10 cellular contexts compared by ENCODE assay signal in genomic region chr3:134236505-134236904, GRCh38. TPM values are rescaled to one million over a fixed set of nuclear protein-coding genes. Genes with fewer than 3 reads are reported as not detected.
DNase-seq lines count a peak whose midpoint lies in the region; ATAC-seq and TF ChIP-seq lines count a peak whose summit lies in the region.
"Had no signal": no experiment of that assay in that cellular context is flagged by ENCODE, and none has a peak within 500 bp of the region (broad histone marks: within the 10 kb centered on the region; RNA-seq: fewer than 3 reads in every experiment).

No MANE protein-coding gene starts in this region.

- peaks cover 2% of the 10 kb centered on the region for H3K27me3 Mint-ChIP-seq in activated naive CD4-positive, alpha-beta T cell treated with anti-CD3 and anti-CD28 coated beads, Interleukin-2, amount 10 ng/mL, durations not matched to agents 7 days and 5 days
- H3K27me3 Mint-ChIP-seq: activated CD4-positive, alpha-beta memory T cell treated with anti-CD3 and anti-CD28 coated beads for 36 hours had no signal

- H3K9me3 ChIP-seq in ascending aorta = no peaks in the 10 kb centered on the region
- no peaks in the 10 kb centered on the region for H3K9me3 ChIP-seq in sigmoid colon

- no peaks in the 10 kb centered on the region for H3K9me3 Mint-ChIP-seq in activated naive CD4-positive, alpha-beta T cell treated with anti-CD3 and anti-CD28 coated beads, Interleukin-2, amount 10 ng/mL, durations not matched to agents 7 days and 5 days
- H3K9me3 Mint-ChIP-seq: activated CD4-positive, alpha-beta memory T cell treated with anti-CD3 and anti-CD28 coated beads for 36 hours; endodermal cell had no signal

- H3K4me3 Mint-ChIP-seq in activated naive CD4-positive, alpha-beta T cell treated with anti-CD3 and anti-CD28 coated beads, Interleukin-2, amount 10 ng/mL, durations not matched to agents 7 days and 5 days = no peak overlapping the region
- H3K4me3 Mint-ChIP-seq: activated CD4-positive, alpha-beta memory T cell treated with anti-CD3 and anti-CD28 coated beads for 36 hours; endodermal cell had no signal

- no peak overlapping the region for H3K27ac Mint-ChIP-seq in activated naive CD4-positive, alpha-beta T cell treated with anti-CD3 and anti-CD28 coated beads, Interleukin-2, amount 10 ng/mL, durations not matched to agents 7 days and 5 days
- H3K27ac Mint-ChIP-seq: activated CD4-positive, alpha-beta memory T cell treated with anti-CD3 and anti-CD28 coated beads for 36 hours had no signal

- no peaks in the 10 kb centered on the region for H3K36me3 Mint-ChIP-seq in activated naive CD4-positive, alpha-beta T cell treated with anti-CD3 and anti-CD28 coated beads, Interleukin-2, amount 10 ng/mL, durations not matched to agents 7 days and 5 days
- H3K36me3 Mint-ChIP-seq: activated CD4-positive, alpha-beta memory T cell treated with anti-CD3 and anti-CD28 coated beads for 36 hours had no signal

- TF ChIP-seq CTCF in ascending aorta (IDR thresholded peaks at IDR 0.05) = no peak
- no peak for TF ChIP-seq CTCF in sigmoid colon (IDR thresholded peaks at IDR 0.05)

- CTCF ChIA-PET in activated naive CD4-positive, alpha-beta T cell treated with anti-CD3 and anti-CD28 coated beads, Interleukin-2, amount 10 ng/mL, durations not matched to agents 7 days and 5 days (lab: Charles Lee) = interaction anchor here (0.8 to 1.4 kb wide), 3 partner anchors 13 to 24 kb away, joined by 3 read pairs; no protein-coding TSS in a partner anchor

- H3K4me1 ChIP-seq in ascending aorta = peaks cover 4 to 23% of the 10 kb centered on the region in 2 donors
- peaks cover 0 to 70% (median 67%) of the 10 kb centered on the region in 4 donors for H3K4me1 ChIP-seq in sigmoid colon

- TF ChIP-seq POLR2A in sigmoid colon (IDR thresholded peaks at IDR 0.05) = no peak

- whole genome bisulfite sequencing in sigmoid colon, 2 donors = 43 to 50% methylated on average over 2 of the region's 2 CpGs

- intact Hi-C loops in ascending aorta (cut with DNase I) = no loop called here
- intact Hi-C loops in sigmoid colon (cut with DNase I) = no loop called here

- H3K27me3 ChIP-seq in ascending aorta (no peaks in the 10 kb centered on the region), sigmoid colon (no peaks in the 10 kb centered on the region)

- peak overlapping the region; percentile 58 to 71 for H3K27ac ChIP-seq in ascending aorta
- H3K27ac ChIP-seq in sigmoid colon = peak overlapping the region; percentile 40 to 68 (median 60)

- peaks cover 20% of the 10 kb centered on the region for H3K4me1 Mint-ChIP-seq in activated naive CD4-positive, alpha-beta T cell treated with anti-CD3 and anti-CD28 coated beads, Interleukin-2, amount 10 ng/mL, durations not matched to agents 7 days and 5 days

- ATAC-seq in GM18907 (IDR thresholded peaks at IDR 0.05; ENCODE audit: unreplicated experiment) (peak; percentile 76), HG02763 (IDR thresholded peaks at IDR 0.05; ENCODE audit: unreplicated experiment) (peak; percentile 55)

- H3K36me3 ChIP-seq in ascending aorta (no peaks in the 10 kb centered on the region), sigmoid colon (no peaks in the 10 kb centered on the region)

- no peak for TF ChIP-seq EP300 in sigmoid colon (IDR thresholded peaks at IDR 0.05)

- DNase-seq in ascending aorta (ENCODE audit: low spot score in 2 of 2) (no peak), sigmoid colon (no peak), SW 1271 (lab: John Stamatoyannopoulos, UW) (no peak), pons (ENCODE audit: low spot score) (no peak), DMS79 treated with DMSO at 0.1 percent for 48 hours (lab: John Stamatoyannopoulos, UW) (no peak)
- no peak for DNase-seq in activated naive CD4-positive, alpha-beta T cell treated with anti-CD3 and anti-CD28 coated beads, Interleukin-2, amount 10 ng/mL, durations not matched to agents 7 days and 5 days
- DNase-seq: activated CD4-positive, alpha-beta memory T cell treated with anti-CD3 and anti-CD28 coated beads for 36 hours; endodermal cell had no signal

- H3K4me3 ChIP-seq in ascending aorta = peak overlapping the region in 1 of 2 donors; percentile 23
- H3K4me3 ChIP-seq in sigmoid colon = no peak overlapping the region

RNA-seq across cellular contexts. Expression of gene RYK, which starts 14.2 kb away (rescaled TPM):
- total RNA-seq in ascending aorta (13.5 TPM), sigmoid colon (100 to 1,000 TPM in 2 of 4 donors, 10 to 100 TPM in 2; 92.2 to 148 (median 102) TPM)
- polyA plus RNA-seq in sigmoid colon = 10 to 100 TPM; 12.7 to 23.1 (median 21.0) TPM
